Comparison of ENCODE assay signal across 26 cellular contexts in the genomic region with DNA sequence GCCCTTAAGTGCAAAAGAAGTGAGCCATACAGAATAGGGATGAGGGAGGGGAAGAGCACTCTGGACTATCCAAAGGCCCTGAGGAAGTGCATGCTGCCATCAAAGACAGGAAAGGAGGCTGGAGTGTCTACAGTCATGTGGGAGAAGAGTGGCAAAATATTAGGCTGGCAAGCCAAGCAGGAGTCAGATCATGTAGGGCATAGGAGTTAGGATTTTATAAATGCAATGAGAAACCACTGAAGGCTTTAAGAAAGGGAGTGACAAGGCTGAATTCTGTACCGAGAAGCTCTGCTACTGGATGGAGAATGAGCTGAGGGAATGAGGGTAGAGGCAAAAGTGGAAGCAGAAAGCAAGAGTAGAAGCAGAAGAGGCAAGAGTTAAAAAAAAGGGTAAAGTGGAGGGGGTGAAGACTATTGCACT. TPM values are rescaled to one million over a fixed set of nuclear protein-coding genes. Genes with fewer than 3 reads are reported as not detected.
DNase-seq lines count a peak whose midpoint lies in the region; ATAC-seq and TF ChIP-seq lines count a peak whose summit lies in the region.
"Had no signal": no experiment of that assay in that cellular context is flagged by ENCODE, and none has a peak within 500 bp of the region (broad histone marks: within the 10 kb centered on the region; RNA-seq: fewer than 3 reads in every experiment).

No MANE protein-coding gene starts in this region.

- H3K27ac Mint-ChIP-seq in CD4-positive, alpha-beta memory T cell, result peak overlapping the region in 5 of 7 donors; percentile 11 to 86 (median 32)
- H3K27ac Mint-ChIP-seq in immature natural killer cell, result peak overlapping the region in 4 of 6 donors; percentile 3 to 57 (median 28)
- H3K27ac Mint-ChIP-seq in activated CD8-positive, alpha-beta T cell treated with anti-CD3 and anti-CD28 coated beads for 36 hours, result no peak overlapping the region
- H3K27ac Mint-ChIP-seq: memory B cell had no signal

- peaks cover 0 to 4% (median 3%) of the 10 kb centered on the region in 4 donors for H3K4me1 Mint-ChIP-seq in CD4-positive, alpha-beta memory T cell
- peaks cover 0 to 5% of the 10 kb centered on the region in 2 donors for H3K4me1 Mint-ChIP-seq in immature natural killer cell
- peaks cover 6% of the 10 kb centered on the region for H3K4me1 Mint-ChIP-seq in activated CD8-positive, alpha-beta T cell treated with anti-CD3 and anti-CD28 coated beads for 36 hours (ENCODE audit: low read depth)

- H3K36me3 ChIP-seq in CD4-positive, alpha-beta memory T cell (ENCODE audit: insufficient read depth, low read length), result no peaks in the 10 kb centered on the region
- no peaks in the 10 kb centered on the region for H3K36me3 ChIP-seq in HEK293 (ENCODE audit: control insufficient read depth in 2 of 2, insufficient read depth in 1 of 2, low read length in 2 of 2)
- no peaks in the 10 kb centered on the region for H3K36me3 ChIP-seq in rectal smooth muscle tissue (ENCODE audit: control insufficient read depth, insufficient read depth, low read length)
- H3K36me3 ChIP-seq: HAP-1 had no signal

- H3K27ac ChIP-seq in CD4-positive, alpha-beta memory T cell (ENCODE audit: low read depth, low read length), result no peak overlapping the region
- H3K27ac ChIP-seq in HEK293 (ENCODE audit: extremely low read depth, low read depth, low read length) (no peak overlapping the region), rectal smooth muscle tissue (ENCODE audit: low read depth, low read length) (peak overlapping the region; percentile 100)
- H3K27ac ChIP-seq: epithelial cell of prostate, WERI-Rb-1 had no signal

- H3K9ac ChIP-seq in rectal smooth muscle tissue (ENCODE audit: low read length), result no peak overlapping the region

- POLR2A ChIA-PET in CD4-positive, alpha-beta memory T cell (lab: Charles Lee; ENCODE audit: partially characterized antibody), result no interaction called here
- POLR2A ChIA-PET in HEK293 (lab: Yijun Ruan, JAX), result interaction anchor here (1.0 kb wide), 1 partner anchor 66 kb away, joined by 5 read pairs; a partner anchor contains a TSS
- POLR2A ChIA-PET in activated CD8-positive, alpha-beta T cell treated with anti-CD3 and anti-CD28 coated beads for 36 hours (lab: Charles Lee), result interaction anchor here (0.6 kb wide), 1 partner anchor 1840 kb away, joined by 3 read pairs; no protein-coding TSS in a partner anchor

- H3K27me3 ChIP-seq in CD4-positive, alpha-beta memory T cell (ENCODE audit: insufficient read depth, low read length), result no peaks in the 10 kb centered on the region
- no peaks in the 10 kb centered on the region for H3K27me3 ChIP-seq in rectal smooth muscle tissue (ENCODE audit: control insufficient read depth, insufficient read depth, low read length)

- TF ChIP-seq CTCF in HEK293 (tag by site-specific recombination; IDR thresholded peaks at IDR 0.05), result no peak
- no peak for TF ChIP-seq CTCF in activated CD8-positive, alpha-beta T cell treated with anti-CD3 and anti-CD28 coated beads for 36 hours (IDR thresholded peaks at IDR 0.05)

- intact Hi-C loops in CD4-positive, alpha-beta memory T cell (cut with micrococcal nuclease), result no loop called here
- intact Hi-C loops in activated CD8-positive, alpha-beta T cell treated with anti-CD3 and anti-CD28 coated beads for 36 hours (cut with micrococcal nuclease), result no loop called here

- H3K4me3 Mint-ChIP-seq in CD4-positive, alpha-beta memory T cell, result peak overlapping the region in 2 of 8 donors; percentile 5 to 14
- no peak overlapping the region for H3K4me3 Mint-ChIP-seq in immature natural killer cell
- no peak overlapping the region for H3K4me3 Mint-ChIP-seq in activated CD8-positive, alpha-beta T cell treated with anti-CD3 and anti-CD28 coated beads for 36 hours

- H3K9me3 ChIP-seq in CD4-positive, alpha-beta memory T cell (ENCODE audit: control insufficient read depth in 1 of 2, low read length in 2 of 2), result no peaks in the 10 kb centered on the region
- no peaks in the 10 kb centered on the region for H3K9me3 ChIP-seq in HEK293 (ENCODE audit: control insufficient read depth, insufficient read depth, low read depth, low read length)
- H3K9me3 ChIP-seq: HAP-1 had no signal

- no peak for ATAC-seq in GM18502 (IDR thresholded peaks at IDR 0.05; ENCODE audit: poor library complexity, unreplicated experiment)
- ATAC-seq in activated CD8-positive, alpha-beta T cell treated with anti-CD3 and anti-CD28 coated beads for 36 hours, result no peak
- ATAC-seq: GM12878, left lobe of liver had no signal

- CTCF ChIA-PET in CD4-positive, alpha-beta memory T cell (lab: Charles Lee; ENCODE audit: partially characterized antibody), result interaction anchor here (1.1 to 3.5 kb wide), 2 partner anchors 9 to 22 kb away, joined by 5 to 20 read pairs; no protein-coding TSS in a partner anchor
- CTCF ChIA-PET in HEK293 (lab: Yijun Ruan, JAX), result no interaction called here
- CTCF ChIA-PET in activated CD8-positive, alpha-beta T cell treated with anti-CD3 and anti-CD28 coated beads for 36 hours (lab: Charles Lee), result interaction anchor here (1.0 kb wide), 1 partner anchor 22 kb away, joined by 4 read pairs; no protein-coding TSS in a partner anchor

- H3K4me3 ChIP-seq in CD4-positive, alpha-beta memory T cell (ENCODE audit: low read length in 2 of 2), result no peak overlapping the region
- H3K4me3 ChIP-seq in HEK293 (ENCODE audit: low read depth, low read length) (no peak overlapping the region), rectal smooth muscle tissue (ENCODE audit: low read length) (no peak overlapping the region)
- H3K4me3 ChIP-seq: GM12878, HAP-1 had no signal

- H3K9me3 Mint-ChIP-seq in CD4-positive, alpha-beta memory T cell, result peaks cover 0 to 11% (median 6%) of the 10 kb centered on the region in 8 donors
- peaks cover 0 to 3% (median 0%) of the 10 kb centered on the region in 6 donors for H3K9me3 Mint-ChIP-seq in immature natural killer cell
- peaks cover 7% of the 10 kb centered on the region for H3K9me3 Mint-ChIP-seq in activated CD8-positive, alpha-beta T cell treated with anti-CD3 and anti-CD28 coated beads for 36 hours

- peaks cover 3 to 6% of the 10 kb centered on the region in 2 donors for H3K36me3 Mint-ChIP-seq in CD4-positive, alpha-beta memory T cell
- H3K36me3 Mint-ChIP-seq in immature natural killer cell, result peaks cover 0 to 6% (median 0%) of the 10 kb centered on the region in 3 donors
- peaks cover 7% of the 10 kb centered on the region for H3K36me3 Mint-ChIP-seq in activated CD8-positive, alpha-beta T cell treated with anti-CD3 and anti-CD28 coated beads for 36 hours (ENCODE audit: low read depth)

- DNase-seq in CD4-positive, alpha-beta memory T cell, result no peak
- DNase-seq in immature natural killer cell (no peak), NCI-H1694 (lab: John Stamatoyannopoulos, UW) (no peak)
- no peak for DNase-seq in activated CD8-positive, alpha-beta T cell treated with anti-CD3 and anti-CD28 coated beads for 36 hours
- DNase-seq: activated CD4-positive, alpha-beta T cell treated with anti-CD3 and anti-CD28 coated beads for 48 hours; activated CD8-positive, alpha-beta memory T cell treated with anti-CD3 and anti-CD28 coated beads for 24 hours; activated effector memory CD4-positive, alpha-beta T cell treated with anti-CD3 and anti-CD28 coated beads, Interleukin-2, amount 50 U/mL, for 16 hours; activated T-cell treated with anti-CD3 and anti-CD28 coated beads for 4 hours; central memory CD4-positive, alpha-beta T cell; cortex of kidney; effector memory CD4-positive, alpha-beta T cell; Kasumi-1; NCI-H1048; NCI-H446; NCI-H82; small intestine; stimulated activated naive CD4-positive, alpha-beta T cell; WERI-Rb-1 had no signal

- no peaks in the 10 kb centered on the region for H3K27me3 Mint-ChIP-seq in CD4-positive, alpha-beta memory T cell
- H3K27me3 Mint-ChIP-seq in immature natural killer cell (ENCODE audit: low read depth in 3 of 3), result peaks cover 0 to 4% (median 0%) of the 10 kb centered on the region in 3 donors
- H3K27me3 Mint-ChIP-seq in activated CD8-positive, alpha-beta T cell treated with anti-CD3 and anti-CD28 coated beads for 36 hours, result no peaks in the 10 kb centered on the region
- H3K27me3 Mint-ChIP-seq: memory B cell had no signal

- H3K4me1 ChIP-seq in CD4-positive, alpha-beta memory T cell (ENCODE audit: insufficient read depth, low read length), result peaks cover 17% of the 10 kb centered on the region
- H3K4me1 ChIP-seq in HEK293 (ENCODE audit: control insufficient read depth, insufficient read depth, low read length), result peaks cover 4% of the 10 kb centered on the region; the same call in 1 of the 2 replicates
- H3K4me1 ChIP-seq in rectal smooth muscle tissue (ENCODE audit: control insufficient read depth, insufficient read depth, low read length), result peaks cover 15% of the 10 kb centered on the region

TF ChIP-seq in HEK293, 187 proteins besides CTCF, POLR2A, EP300 and RAD21:
- TF ChIP-seq ZBTB20 (tag by site-specific recombination; IDR thresholded peaks at IDR 0.05) (no peak), PRDM1 (tag by site-specific recombination; IDR thresholded peaks at IDR 0.05) (peak; percentile 83)

RNA-seq across cellular contexts. Expression of a gene that starts 2.3 kb away (rescaled TPM):
- under 1 TPM; 0.73 to 0.97 TPM for total RNA-seq in CD4-positive, alpha-beta memory T cell
- 1 to 10 TPM in 1 of 2 donors, under 1 TPM in 1; 0.86 to 1.2 TPM for polyA plus RNA-seq in CD4-positive, alpha-beta memory T cell
- polyA plus RNA-seq in immature natural killer cell, result 1 to 10 TPM in 2 of 3 donors, not detected in 1; 1.5 to 2.3 TPM
- total RNA-seq in activated CD8-positive, alpha-beta T cell treated with anti-CD3 and anti-CD28 coated beads for 36 hours, result 1 to 10 TPM; 1.6 to 2.0 TPM

RNA-seq across cellular contexts. Expression of a gene that starts 16.1 kb away (rescaled TPM):
- 10 to 100 TPM; 12.4 to 12.6 TPM for total RNA-seq in CD4-positive, alpha-beta memory T cell
- polyA plus RNA-seq in CD4-positive, alpha-beta memory T cell, result 1 to 10 TPM; 2.3 to 4.2 TPM
- 1 to 10 TPM; 1.0 to 4.7 (median 2.0) TPM for polyA plus RNA-seq in immature natural killer cell
- 1 to 10 TPM; 2.3 to 3.0 TPM for total RNA-seq in activated CD8-positive, alpha-beta T cell treated with anti-CD3 and anti-CD28 coated beads for 36 hours

RNA-seq across cellular contexts. Expression of a gene that starts 52.2 kb away (rescaled TPM):
- 1 to 10 TPM; 1.1 to 1.4 TPM for total RNA-seq in CD4-positive, alpha-beta memory T cell
- under 1 TPM; 0.08 to 0.31 TPM for polyA plus RNA-seq in CD4-positive, alpha-beta memory T cell
- 1 to 10 TPM in 1 of 3 donors, under 1 TPM in 2; 0.46 to 1.7 (median 0.60) TPM for polyA plus RNA-seq in immature natural killer cell
- 1 to 10 TPM; 2.2 to 2.4 TPM for total RNA-seq in activated CD8-positive, alpha-beta T cell treated with anti-CD3 and anti-CD28 coated beads for 36 hours
